ENCODE assay signal across 8 cellular contexts in the genomic region with DNA sequence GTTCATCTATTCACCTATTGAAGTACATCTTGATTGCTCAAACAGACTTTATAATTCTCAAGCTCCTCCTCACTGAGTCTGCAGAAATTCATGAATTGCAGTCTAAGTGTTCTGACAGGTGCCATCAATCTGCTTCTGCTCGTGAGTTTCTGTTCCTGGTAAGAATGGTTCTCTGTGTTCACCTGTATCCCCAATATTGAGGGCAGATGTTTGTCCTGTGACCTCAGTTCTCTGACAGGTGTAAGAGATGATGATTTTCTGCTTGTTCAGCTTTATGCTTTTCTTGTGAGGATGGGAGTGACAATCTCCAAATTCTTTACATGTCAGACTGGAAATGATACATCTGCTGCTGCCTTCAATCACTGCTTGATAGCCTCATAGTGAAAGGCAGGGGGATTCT.
"Had no signal": no experiment of that assay in that cellular context is flagged by ENCODE, and none has a peak within 500 bp of the region (broad histone marks: within the 10 kb centered on the region; RNA-seq: fewer than 3 reads in every experiment).

No MANE protein-coding gene starts in this region.

- H3K36me3 ChIP-seq: HAP-1 had no signal

- H2AFZ ChIP-seq: GM23248 had no signal

- H3K27ac ChIP-seq: GM23248, HL-60 had no signal

- DNase-seq: GM23248, GOT3, H7, HFFc6 had no signal

- H3K9me3 ChIP-seq: HAP-1 had no signal

- H3K9ac ChIP-seq: GM23248 had no signal

- ATAC-seq: HCT116, HepG2 had no signal

- H3K4me3 ChIP-seq: GM23248, HAP-1 had no signal

- H3K4me1 ChIP-seq: HAP-1 had no signal
